ENCODE assay signal across 9 cellular contexts in the genomic region with DNA sequence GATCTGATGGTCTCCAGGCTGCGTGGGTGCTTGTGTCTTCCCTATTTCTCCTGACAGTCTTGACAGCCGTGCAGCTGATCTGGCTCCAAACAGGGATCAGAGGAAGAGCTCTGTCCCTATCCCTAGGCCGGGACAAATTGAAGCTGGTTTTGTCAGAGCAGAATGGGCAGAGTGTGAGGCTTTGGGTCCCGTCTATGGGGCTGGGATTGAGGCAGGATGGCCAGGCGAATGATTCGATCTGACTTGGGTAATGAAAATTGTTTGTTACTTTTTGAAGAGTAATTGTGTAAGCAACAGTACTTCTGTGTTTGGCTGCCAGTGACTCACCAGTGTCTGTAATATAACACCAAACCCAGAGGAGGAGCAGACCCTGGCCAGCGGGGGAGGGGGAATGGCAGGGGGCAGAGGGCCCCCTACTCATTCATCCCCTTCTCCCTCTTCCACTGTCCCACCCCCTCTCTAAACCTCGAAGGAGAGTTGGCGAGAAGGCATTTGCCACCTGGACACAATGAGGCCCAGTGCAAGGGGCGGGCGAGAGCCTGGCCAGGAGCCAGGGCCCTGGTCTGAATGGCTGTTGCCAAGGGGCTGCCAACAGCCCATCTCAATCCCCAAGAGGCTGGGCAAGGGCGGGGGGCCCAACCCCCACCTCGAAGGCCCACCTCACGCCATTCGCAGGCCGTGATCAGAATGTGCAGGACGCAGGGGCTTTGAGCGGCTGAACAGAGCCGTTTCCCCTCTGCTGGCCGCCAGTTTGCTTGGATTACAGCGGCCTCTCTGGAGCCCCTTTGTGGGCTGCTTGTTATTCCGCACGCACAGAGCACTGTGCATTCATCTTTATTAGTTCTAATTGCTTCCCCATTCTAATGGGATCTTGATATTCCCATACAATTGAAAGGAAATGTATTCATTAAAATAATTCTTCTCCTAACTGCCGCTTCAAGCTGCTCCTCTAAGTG. TPM values are rescaled to one million over a fixed set of nuclear protein-coding genes. Genes with fewer than 3 reads are reported as not detected.
A peak's percentile ranks its signal among the peaks of the same experiment; 100 is the strongest.
DNase-seq lines count a peak whose midpoint lies in the region; ATAC-seq and TF ChIP-seq lines count a peak whose summit lies in the region.
"Had no signal": no experiment of that assay in that cellular context is flagged by ENCODE, and none has a peak within 500 bp of the region (broad histone marks: within the 10 kb centered on the region; RNA-seq: fewer than 3 reads in every experiment).

No MANE protein-coding gene starts in this region.

- H3K36me3 ChIP-seq in ACC112 (ENCODE audit: insufficient read depth, low read length) (no peaks in the 10 kb centered on the region), Loucy (ENCODE audit: insufficient read depth, low read length) (no peaks in the 10 kb centered on the region), mesendoderm (ENCODE audit: control insufficient read depth, insufficient read depth, low read length) (no peaks in the 10 kb centered on the region), Caco-2 (ENCODE audit: control insufficient read depth, insufficient read depth, low read length) (no peaks in the 10 kb centered on the region)

- H3K23ac ChIP-seq in mesendoderm (ENCODE audit: low read length): no peak overlapping the region

- DNase-seq in mesendoderm (peak; percentile 70), Caco-2 (no peak), NCI-H774 (lab: John Stamatoyannopoulos, UW) (no peak)
- DNase-seq in activated CD4-positive, alpha-beta T cell treated with anti-CD3 and anti-CD28 coated beads for 36 hours: no peak
- DNase-seq: activated B cell treated with CpG ODN at 0.5 μM for 24 hours had no signal

- H3K9ac ChIP-seq in Loucy (ENCODE audit: low read depth, low read length, poor library complexity, severe bottlenecking): peak overlapping the region; percentile 16
- peak overlapping the region; percentile 41 for H3K9ac ChIP-seq in mesendoderm (ENCODE audit: low read length)

- H3K4me1 Mint-ChIP-seq in brain (peaks cover 75% of the 10 kb centered on the region), Caco-2 (ENCODE audit: low read depth, unreplicated experiment) (peaks cover 14% of the 10 kb centered on the region)
- H3K4me1 Mint-ChIP-seq in activated CD4-positive, alpha-beta T cell treated with anti-CD3 and anti-CD28 coated beads for 36 hours: peaks cover 9% of the 10 kb centered on the region

- no peaks in the 10 kb centered on the region for H3K9me2 ChIP-seq in Loucy (replicated peaks; ENCODE audit: low read depth, low read length)

- peak overlapping the region; percentile 58; the same call in 1 of the 2 replicates for H3K4me3 ChIP-seq in ACC112 (ENCODE audit: low read depth, low read length)
- H3K4me3 ChIP-seq in Loucy (ENCODE audit: low read length, poor library complexity, severe bottlenecking): no peak overlapping the region
- no peak overlapping the region for H3K4me3 ChIP-seq in mesendoderm (ENCODE audit: low read length)
- H3K4me3 ChIP-seq in Caco-2 (ENCODE audit: low read depth, low read length): no peak overlapping the region

- no peak overlapping the region for H2AK5ac ChIP-seq in mesendoderm (ENCODE audit: low read length)

- H2BK15ac ChIP-seq in mesendoderm (replicated peaks; ENCODE audit: low read depth): no peak overlapping the region

- H3K4me3 Mint-ChIP-seq in brain (peak overlapping the region; percentile 71 to 78 (median 73)), Caco-2 (ENCODE audit: unreplicated experiment) (no peak overlapping the region)
- H3K4me3 Mint-ChIP-seq in activated CD4-positive, alpha-beta T cell treated with anti-CD3 and anti-CD28 coated beads for 36 hours: no peak overlapping the region
- H3K4me3 Mint-ChIP-seq: activated B cell treated with CpG ODN at 0.5 μM for 24 hours had no signal

- POLR2A ChIA-PET in activated CD4-positive, alpha-beta T cell treated with anti-CD3 and anti-CD28 coated beads for 36 hours (lab: Charles Lee): no interaction called here
- POLR2A ChIA-PET in Caco-2 (lab: Charles Lee): no interaction called here

- H3K27ac Mint-ChIP-seq in brain (peak overlapping the region; percentile 84 to 98 (median 96)), Caco-2 (ENCODE audit: unreplicated experiment) (no peak overlapping the region)
- no peak overlapping the region for H3K27ac Mint-ChIP-seq in activated CD4-positive, alpha-beta T cell treated with anti-CD3 and anti-CD28 coated beads for 36 hours
- H3K27ac Mint-ChIP-seq: activated B cell treated with CpG ODN at 0.5 μM for 24 hours had no signal

- no peaks in the 10 kb centered on the region for H3K27me3 ChIP-seq in ACC112 (ENCODE audit: insufficient read depth, low read length)
- H3K27me3 ChIP-seq in Loucy (ENCODE audit: insufficient read depth, low read length, poor library complexity, severe bottlenecking): no peaks in the 10 kb centered on the region
- H3K27me3 ChIP-seq in mesendoderm (ENCODE audit: insufficient read depth, low read length, poor library complexity): no peaks in the 10 kb centered on the region
- H3K27me3 ChIP-seq in Caco-2 (replicated peaks; ENCODE audit: control insufficient read depth, insufficient read depth, low read length): no peaks in the 10 kb centered on the region

- no peak for ATAC-seq in esophagus mucosa
- no peak for ATAC-seq in activated CD4-positive, alpha-beta T cell treated with anti-CD3 and anti-CD28 coated beads for 36 hours

- H3K4me2 ChIP-seq in Loucy (ENCODE audit: low read depth, low read length, poor library complexity, severe bottlenecking) (peak overlapping the region; percentile 1), mesendoderm (ENCODE audit: low read length) (no peak overlapping the region)

- H2AFZ ChIP-seq in ACC112 (ENCODE audit: low read length, unreplicated experiment): peak overlapping the region; percentile 27
- H2AFZ ChIP-seq in Loucy (ENCODE audit: low read length): peak overlapping the region; percentile 43; the same call in 1 of the 2 replicates

- H4K8ac ChIP-seq in mesendoderm (ENCODE audit: low read depth, low read length): no peak overlapping the region

- H2BK5ac ChIP-seq in mesendoderm (ENCODE audit: low read length): peak overlapping the region; percentile 42

- peak overlapping the region; percentile 65 for H4K5ac ChIP-seq in mesendoderm (ENCODE audit: low read length)

- peaks cover 20% of the 10 kb centered on the region for H3K27me3 Mint-ChIP-seq in brain
- H3K27me3 Mint-ChIP-seq in activated CD4-positive, alpha-beta T cell treated with anti-CD3 and anti-CD28 coated beads for 36 hours: peaks cover 2% of the 10 kb centered on the region
- H3K27me3 Mint-ChIP-seq in Caco-2 (ENCODE audit: insufficient read depth, unreplicated experiment): no peaks in the 10 kb centered on the region
- H3K27me3 Mint-ChIP-seq: activated B cell treated with CpG ODN at 0.5 μM for 24 hours had no signal

- intact Hi-C loops in activated CD4-positive, alpha-beta T cell treated with anti-CD3 and anti-CD28 coated beads for 36 hours (cut with DNase I, micrococcal nuclease): no loop called here
- intact Hi-C loops in Caco-2 (cut with micrococcal nuclease; ENCODE audit: unreplicated experiment): no loop called here

- H3K36me3 Mint-ChIP-seq in brain: no peaks in the 10 kb centered on the region
- H3K36me3 Mint-ChIP-seq in activated CD4-positive, alpha-beta T cell treated with anti-CD3 and anti-CD28 coated beads for 36 hours (ENCODE audit: low read depth): no peaks in the 10 kb centered on the region
- H3K36me3 Mint-ChIP-seq in Caco-2 (ENCODE audit: insufficient read depth, unreplicated experiment): peaks cover 7% of the 10 kb centered on the region

- H3K56ac ChIP-seq in mesendoderm (ENCODE audit: low read length): peak overlapping the region; percentile 71

- H3K9me3 Mint-ChIP-seq in brain (no peaks in the 10 kb centered on the region), Caco-2 (ENCODE audit: unreplicated experiment) (no peaks in the 10 kb centered on the region)
- H3K9me3 Mint-ChIP-seq in activated CD4-positive, alpha-beta T cell treated with anti-CD3 and anti-CD28 coated beads for 36 hours (ENCODE audit: low read depth): no peaks in the 10 kb centered on the region
- H3K9me3 Mint-ChIP-seq: activated B cell treated with CpG ODN at 0.5 μM for 24 hours had no signal

- H3K4ac ChIP-seq in mesendoderm (ENCODE audit: low read depth, low read length): no peak overlapping the region

- H3K4me1 ChIP-seq in ACC112 (ENCODE audit: control insufficient read depth, insufficient read depth, low read length, unreplicated experiment) (peaks cover 17% of the 10 kb centered on the region), Loucy (ENCODE audit: insufficient read depth, low read length, poor library complexity, severe bottlenecking) (peaks cover 21% of the 10 kb centered on the region), mesendoderm (ENCODE audit: control insufficient read depth, low read depth, low read length) (peaks cover 9% of the 10 kb centered on the region), Caco-2 (no peaks in the 10 kb centered on the region)

- TF ChIP-seq CTCF in Loucy (conservative IDR thresholded peaks at IDR 0.05; ENCODE audit: low read length) (no peak), brain (conservative IDR thresholded peaks at IDR 0.05) (peak; percentile 30 to 62), Caco-2 (IDR thresholded peaks at IDR 0.05; ENCODE audit: insufficient read depth in 1 of 2, low read depth in 1 of 2, low read length in 1 of 2, severe bottlenecking in 1 of 2, unreplicated experiment in 1 of 2) (no peak)

- peaks cover 23% of the 10 kb centered on the region for H3F3A ChIP-seq in Loucy (ENCODE audit: low read depth)

- H3K9me3 ChIP-seq in Loucy (ENCODE audit: insufficient read depth, low read depth, low read length) (no peaks in the 10 kb centered on the region), Caco-2 (no peaks in the 10 kb centered on the region)

- H4K20me1 ChIP-seq in Loucy (ENCODE audit: insufficient read depth, low read length, poor library complexity, severe bottlenecking): no peaks in the 10 kb centered on the region

- CTCF ChIA-PET in activated CD4-positive, alpha-beta T cell treated with anti-CD3 and anti-CD28 coated beads for 36 hours (lab: Charles Lee): interaction anchor here (0.8 kb wide), 1 partner anchor 20 kb away, joined by 3 read pairs; no protein-coding TSS in a partner anchor
- CTCF ChIA-PET in Caco-2 (lab: Charles Lee): no interaction called here

- H2BK120ac ChIP-seq in mesendoderm (ENCODE audit: low read depth, low read length): peak overlapping the region; percentile 63

- no peaks in the 10 kb centered on the region for H3K79me1 ChIP-seq in mesendoderm (ENCODE audit: low read length)

- H3K27ac ChIP-seq in ACC112 (ENCODE audit: low read depth, low read length) (peak overlapping the region; percentile 11; the same call in 1 of the 2 replicates), mesendoderm (ENCODE audit: low read depth, low read length) (peak overlapping the region; percentile 60)

- WGBS in mesendoderm (ENCODE audit: extremely low coverage, insufficient coverage, low lambda C conversion rate): no CpG with 5 or more reads among the region's 24 CpGs

- H3K79me2 ChIP-seq in ACC112 (ENCODE audit: control insufficient read depth, insufficient read depth, low read length, unreplicated experiment) (no peaks in the 10 kb centered on the region), Loucy (ENCODE audit: insufficient read depth, low read length) (no peaks in the 10 kb centered on the region), mesendoderm (ENCODE audit: control insufficient read depth, insufficient read depth, low read length) (no peaks in the 10 kb centered on the region)

- H3K18ac ChIP-seq in mesendoderm (ENCODE audit: low read length): peak overlapping the region; percentile 51

- BruUV-seq in Caco-2 (replicated peaks; lab: Mats Ljungman, UMichigan): no TSS peak

RNA-seq across cellular contexts. Expression of gene MAGEF1, which starts 5.1 kb away (rescaled TPM):
- 98.8 TPM for polyA plus RNA-seq in brain (ENCODE audit: insufficient read depth, low read depth, low replicate concordance)
- 39.9 TPM for polyA plus RNA-seq in mesendoderm (2013, experiment 1 of 2)
- polyA plus RNA-seq in mesendoderm (2013, experiment 2 of 2): 40.8 TPM
- total RNA-seq in esophagus mucosa: 16.1 TPM
- 10 to 100 TPM; 13.6 to 14.3 TPM for total RNA-seq in activated CD4-positive, alpha-beta T cell treated with anti-CD3 and anti-CD28 coated beads for 36 hours
- 52.2 and 59.1 TPM in 2 replicates for total RNA-seq in Caco-2 (2022)

Comparison
In these comparisons a context has a peak if more than half of its experiments do, and no peak if none do; other contexts are left out.
1. CTCF ChIP-seq: peak in brain (2 of 2); none in Loucy (single experiment) and Caco-2 (0 of 2).
2. H3K27ac Mint-ChIP-seq: peak in brain (5 of 5); none in activated CD4-positive, alpha-beta T cell treated with anti-CD3 and anti-CD28 coated beads for 36 hours (single experiment) and Caco-2 (single experiment).
3. H3K4me3 Mint-ChIP-seq: peak in brain (5 of 5); none in activated CD4-positive, alpha-beta T cell treated with anti-CD3 and anti-CD28 coated beads for 36 hours (single experiment) and Caco-2 (single experiment).